In the genomic region with DNA sequence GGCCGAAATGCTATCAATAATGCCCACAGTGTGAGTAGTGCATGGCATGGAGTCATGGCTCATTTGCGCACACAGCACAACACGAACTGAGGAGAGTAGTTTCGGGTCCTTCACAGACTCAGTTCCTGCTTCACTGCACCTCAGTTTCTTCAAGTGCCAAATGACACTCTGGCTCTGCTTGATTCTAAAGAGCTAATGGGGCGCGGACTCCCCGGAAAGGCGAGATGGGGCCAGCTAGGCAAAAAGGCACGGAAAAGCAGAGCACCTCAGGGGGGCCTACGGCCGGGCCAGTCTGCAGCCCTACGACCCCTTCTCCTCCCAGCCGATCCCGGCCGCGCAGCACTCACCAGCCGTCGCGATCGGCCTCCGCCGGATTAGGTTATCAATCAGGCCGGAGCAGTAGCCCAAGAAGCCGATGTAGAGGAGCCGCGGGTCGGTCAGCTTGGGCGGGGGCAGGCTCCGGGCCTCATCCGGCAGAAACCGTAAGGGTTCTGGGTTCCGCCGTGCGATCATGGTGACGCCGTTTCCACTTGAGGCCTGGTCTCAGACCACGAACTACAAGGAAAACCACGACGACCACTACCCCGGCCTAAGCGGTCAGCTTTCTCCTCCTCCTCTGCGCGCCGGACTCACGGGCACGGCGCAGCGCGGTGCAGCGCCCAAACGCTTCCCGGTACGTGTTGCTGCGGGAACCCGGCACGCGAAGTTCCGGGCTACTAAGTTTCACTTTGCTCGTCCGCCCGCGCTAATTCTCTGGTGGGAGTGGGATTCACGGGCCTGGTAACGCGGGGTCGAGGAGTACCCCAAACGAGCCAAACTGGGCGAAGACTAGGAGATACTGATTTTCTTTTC, we compare ENCODE assay signal across 1 cellular context.
TF ChIP-seq lines count a peak whose summit lies in the region.

Gene NDUFC2, minus strand, starts transcription at position 631 of the 852 bp plus-strand sequence. Its CDS starts 118 bp downstream, at position 513.

TF ChIP-seq in SK-N-SH treated with all-trans-retinoic acid at 6 μM for 48 hours, 23 proteins besides CTCF, POLR2A, EP300 and RAD21 (continued from another document):
- TF ChIP-seq BACH2 (CRISPR knock-in tag; IDR thresholded peaks at IDR 0.05; ENCODE audit: borderline replicate concordance) (no peak), PATZ1 (CRISPR knock-in tag; IDR thresholded peaks at IDR 0.05; ENCODE audit: borderline replicate concordance) (no peak), ZFP3 (CRISPR knock-in tag; IDR thresholded peaks at IDR 0.05) (0 out of 2 replicates have a peak, but pooled peaks have one; percentile 45), TOX (CRISPR knock-in tag; IDR thresholded peaks at IDR 0.05; ENCODE audit: borderline replicate concordance) (no peak), TSHZ2 (CRISPR knock-in tag; IDR thresholded peaks at IDR 0.05) (0 out of 2 replicates have a peak, but pooled peaks have one; percentile 39)
- TF ChIP-seq, protein P1, sequence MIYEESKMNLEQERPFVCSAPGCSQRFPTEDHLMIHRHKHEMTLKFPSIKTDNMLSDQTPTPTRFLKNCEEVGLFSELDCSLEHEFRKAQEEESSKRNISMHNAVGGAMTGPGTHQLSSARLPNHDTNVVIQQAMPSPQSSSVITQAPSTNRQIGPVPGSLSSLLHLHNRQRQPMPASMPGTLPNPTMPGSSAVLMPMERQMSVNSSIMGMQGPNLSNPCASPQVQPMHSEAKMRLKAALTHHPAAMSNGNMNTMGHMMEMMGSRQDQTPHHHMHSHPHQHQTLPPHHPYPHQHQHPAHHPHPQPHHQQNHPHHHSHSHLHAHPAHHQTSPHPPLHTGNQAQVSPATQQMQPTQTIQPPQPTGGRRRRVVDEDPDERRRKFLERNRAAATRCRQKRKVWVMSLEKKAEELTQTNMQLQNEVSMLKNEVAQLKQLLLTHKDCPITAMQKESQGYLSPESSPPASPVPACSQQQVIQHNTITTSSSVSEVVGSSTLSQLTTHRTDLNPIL (CRISPR knock-in tag; IDR thresholded peaks at IDR 0.05; ENCODE audit: low read depth): no peak
